ENCODE assay signal across 19 cellular contexts in the genomic region with DNA sequence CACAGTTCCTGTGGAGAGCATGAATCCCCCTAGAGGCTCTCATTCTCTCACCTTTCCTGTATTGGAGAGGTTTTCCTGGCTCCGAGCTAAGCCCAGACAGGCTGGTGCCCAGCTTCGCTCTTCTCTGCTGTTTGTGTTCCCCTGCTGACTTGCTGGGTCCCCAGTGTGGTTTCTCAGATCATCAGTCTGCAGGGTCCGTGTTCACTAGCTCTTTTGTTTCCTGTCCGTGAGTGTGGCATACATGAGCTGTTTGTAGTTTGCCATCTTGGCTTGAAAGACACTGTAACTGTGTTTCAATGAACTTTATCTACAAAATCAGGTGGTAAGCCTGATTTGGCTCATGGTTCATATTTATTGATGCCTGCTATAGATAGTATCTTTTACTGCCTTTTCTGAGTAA. TPM values are rescaled to one million over a fixed set of nuclear protein-coding genes. Genes with fewer than 3 reads are reported as not detected.
"Had no signal": no experiment of that assay in that cellular context is flagged by ENCODE, and none has a peak within 500 bp of the region (broad histone marks: within the 10 kb centered on the region; RNA-seq: fewer than 3 reads in every experiment).

No MANE protein-coding gene starts in this region.

- H3K27ac ChIP-seq: foreskin keratinocyte, sigmoid colon, testis, WERI-Rb-1 had no signal

- H3K27me3 Mint-ChIP-seq: activated T-cell treated with anti-CD3 and anti-CD28 coated beads, Interleukin-2, amount 50 U/mL, for 24 hours; brain; stimulated activated memory B cell treated with anti-CD40 and anti-IgM and Interleukin-4, amounts not matched to agents 10 μg/mL and 1 μg/mL and 100 μg/mL, for 72 hours; type B pancreatic cell had no signal

- H3K36me3 Mint-ChIP-seq: mesothelial cell of epicardium, type B pancreatic cell had no signal

- H3K27ac Mint-ChIP-seq: activated CD4-positive, alpha-beta memory T cell treated with anti-CD3 and anti-CD28 coated beads for 36 hours; activated naive CD4-positive, alpha-beta T cell treated with anti-CD3 and anti-CD28 coated beads for 36 hours; activated T-cell treated with anti-CD3 and anti-CD28 coated beads, Interleukin-2, amount 50 U/mL, for 24 hours; brain; endodermal cell; mesothelial cell of epicardium; nephron; stimulated activated memory B cell treated with anti-CD40 and anti-IgM and Interleukin-4, amounts not matched to agents 10 μg/mL and 1 μg/mL and 100 μg/mL, for 72 hours; type B pancreatic cell had no signal

- H3K9me3 ChIP-seq: sigmoid colon, testis had no signal

- H3K4me1 Mint-ChIP-seq: brain; endodermal cell; mesothelial cell of epicardium; nephron; stimulated activated memory B cell treated with anti-CD40 and anti-IgM and Interleukin-4, amounts not matched to agents 10 μg/mL and 1 μg/mL and 100 μg/mL, for 72 hours had no signal

- H3K4me3 Mint-ChIP-seq: activated CD4-positive, alpha-beta memory T cell treated with anti-CD3 and anti-CD28 coated beads for 36 hours; activated naive CD4-positive, alpha-beta T cell treated with anti-CD3 and anti-CD28 coated beads for 36 hours; activated T-cell treated with anti-CD3 and anti-CD28 coated beads, Interleukin-2, amount 50 U/mL, for 24 hours; brain; endodermal cell; mesothelial cell of epicardium; nephron; stimulated activated memory B cell treated with anti-CD40 and anti-IgM and Interleukin-4, amounts not matched to agents 10 μg/mL and 1 μg/mL and 100 μg/mL, for 72 hours; type B pancreatic cell had no signal

- H3K9me3 Mint-ChIP-seq: activated CD4-positive, alpha-beta memory T cell treated with anti-CD3 and anti-CD28 coated beads for 36 hours; activated naive CD4-positive, alpha-beta T cell treated with anti-CD3 and anti-CD28 coated beads for 36 hours; endodermal cell; stimulated activated memory B cell treated with anti-CD40 and anti-IgM and Interleukin-4, amounts not matched to agents 10 μg/mL and 1 μg/mL and 100 μg/mL, for 72 hours; type B pancreatic cell had no signal

- H3K36me3 ChIP-seq: sigmoid colon, WERI-Rb-1 had no signal

- ATAC-seq: foreskin keratinocyte; left lobe of liver; stimulated activated memory B cell treated with anti-CD40 and anti-IgM and Interleukin-4, amounts not matched to agents 10 μg/mL and 1 μg/mL and 100 μg/mL, for 72 hours had no signal

- DNase-seq: activated CD4-positive, alpha-beta memory T cell treated with anti-CD3 and anti-CD28 coated beads for 36 hours; activated naive CD4-positive, alpha-beta T cell treated with anti-CD3 and anti-CD28 coated beads for 36 hours; activated T-cell treated with anti-CD3 and anti-CD28 coated beads, Interleukin-2, amount 50 U/mL, for 24 hours; anterior cingulate cortex; caudate nucleus; endodermal cell; foreskin keratinocyte; hypothalamus; stimulated activated CD4-positive, alpha-beta T cell treated with anti-CD3 and anti-CD28 coated beads, Interleukin-4, amount 100 ng/mL, for 24 hours; T-helper 2 cell; testis; WERI-Rb-1 had no signal

RNA-seq across cellular contexts. Expression of a gene that starts 23.8 kb away (rescaled TPM):
- total RNA-seq: activated CD4-positive, alpha-beta memory T cell treated with anti-CD3 and anti-CD28 coated beads for 36 hours; activated naive CD4-positive, alpha-beta T cell treated with anti-CD3 and anti-CD28 coated beads for 36 hours had no signal
